ENCODE assay signal across 1 cellular context in the genomic region with DNA sequence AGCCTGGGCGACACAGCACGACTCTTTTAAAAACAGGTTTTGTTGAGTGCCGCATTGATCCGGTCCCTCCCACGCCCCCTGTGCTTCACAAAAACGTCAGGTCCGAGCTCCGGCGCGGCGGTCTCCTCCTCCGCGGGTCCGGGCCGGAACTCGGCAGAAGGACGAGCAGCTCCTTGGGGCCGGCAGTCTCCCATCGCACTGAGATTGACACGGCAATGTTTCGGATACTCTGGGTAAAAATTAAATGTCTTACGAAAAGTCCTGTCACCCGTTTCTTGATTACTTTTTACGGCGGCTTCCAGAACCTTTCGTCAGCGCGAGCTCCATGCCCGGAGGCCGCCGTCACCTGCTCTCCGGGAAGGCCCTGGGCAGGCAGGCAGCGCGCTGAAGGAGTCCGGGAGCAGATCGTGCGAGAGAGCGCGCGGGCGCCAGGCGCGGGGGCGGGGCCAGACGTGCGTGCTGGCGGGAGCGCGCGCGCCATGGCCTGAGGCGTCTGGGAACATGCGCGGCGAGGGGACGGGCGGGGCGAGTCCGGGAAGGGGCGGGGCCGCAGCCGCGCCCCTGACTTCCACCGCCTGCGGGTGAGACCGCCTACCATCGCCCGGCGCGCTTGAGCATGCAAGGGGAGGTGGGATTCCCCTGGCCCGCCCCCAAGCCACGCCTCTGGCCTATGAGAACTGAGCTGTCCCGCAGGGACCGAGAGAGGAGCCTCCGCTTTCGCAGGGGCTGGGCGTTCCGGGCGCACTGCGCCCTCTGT.
TF ChIP-seq lines count a peak whose summit lies in the region.

No MANE protein-coding gene starts in this region.

TF ChIP-seq in IMR-90, 13 proteins besides CTCF, POLR2A, EP300 and RAD21 (continued from another document):
- TF ChIP-seq RCOR1 (IDR thresholded peaks at IDR 0.05; ENCODE audit: insufficient replicate concordance, low read length) (peak; percentile 8), RFX5 (IDR thresholded peaks at IDR 0.05; ENCODE audit: low read depth, low read length) (no peak), SMC3 (IDR thresholded peaks at IDR 0.05; ENCODE audit: low read depth, low read length) (0 out of 2 replicates have a peak, but pooled peaks have one; percentile 6), MAZ (IDR thresholded peaks at IDR 0.05; ENCODE audit: borderline replicate concordance, low read depth, low read length) (peak; percentile 88), FOS (IDR thresholded peaks at IDR 0.05; ENCODE audit: low read depth, low read length) (no peak), BHLHE40 (IDR thresholded peaks at IDR 0.05; ENCODE audit: low read depth, low read length) (peak; percentile 65), MXI1 (IDR thresholded peaks at IDR 0.05; ENCODE audit: borderline replicate concordance, low read depth, low read length) (peak; percentile 79), NFE2L2 (IDR thresholded peaks at IDR 0.05; ENCODE audit: low read depth, low read length) (no peak)
- TF ChIP-seq, protein P1, sequence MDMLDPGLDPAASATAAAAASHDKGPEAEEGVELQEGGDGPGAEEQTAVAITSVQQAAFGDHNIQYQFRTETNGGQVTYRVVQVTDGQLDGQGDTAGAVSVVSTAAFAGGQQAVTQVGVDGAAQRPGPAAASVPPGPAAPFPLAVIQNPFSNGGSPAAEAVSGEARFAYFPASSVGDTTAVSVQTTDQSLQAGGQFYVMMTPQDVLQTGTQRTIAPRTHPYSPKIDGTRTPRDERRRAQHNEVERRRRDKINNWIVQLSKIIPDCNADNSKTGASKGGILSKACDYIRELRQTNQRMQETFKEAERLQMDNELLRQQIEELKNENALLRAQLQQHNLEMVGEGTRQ (IDR thresholded peaks at IDR 0.05; ENCODE audit: low read depth, low read length) = no peak
